Comparison of ENCODE assay signal across 20 cellular contexts in genomic region chr5:42516282-42517042, GRCh38.
"Had no signal": no experiment of that assay in that cellular context is flagged by ENCODE, and none has a peak within 500 bp of the region (broad histone marks: within the 10 kb centered on the region; RNA-seq: fewer than 3 reads in every experiment).

No MANE protein-coding gene starts in this region.

- H3K27ac Mint-ChIP-seq: activated naive CD8-positive, alpha-beta T cell treated with anti-CD3 and anti-CD28 coated beads for 36 hours; activated T-helper 2 cell treated with anti-CD3 and anti-CD28 coated beads, Interferon-gamma antibody, Interleukin-2, Interleukin-4, amounts not matched to agents 10 μg/mL and 5 μg/mL and 100 μg/mL, durations not matched to agents 14 hours and 24 hours and 36 hours; memory B cell; stimulated activated naive CD8-positive, alpha-beta T cell treated with anti-CD3 and anti-CD28 coated beads, Interleukin-15, Interleukin-2, amounts not matched to agents 100 ng/mL and 50 ng/mL, for 24 hours had no signal

- ATAC-seq: activated T-cell treated with anti-CD3 and anti-CD28 coated beads, Interleukin-2, amount 50 U/mL, for 4 hours had no signal

- H3K4me1 Mint-ChIP-seq: central memory CD8-positive, alpha-beta T cell; memory B cell had no signal

- H3K4me3 Mint-ChIP-seq: activated naive CD8-positive, alpha-beta T cell treated with anti-CD3 and anti-CD28 coated beads for 36 hours; activated T-cell treated with anti-CD3 and anti-CD28 coated beads, Interleukin-2, amount 50 U/mL, for 4 hours; central memory CD8-positive, alpha-beta T cell; memory B cell; stimulated activated naive CD8-positive, alpha-beta T cell treated with anti-CD3 and anti-CD28 coated beads, Interleukin-15, Interleukin-2, amounts not matched to agents 100 ng/mL and 50 ng/mL, for 24 hours had no signal

- H3K36me3 ChIP-seq: breast epithelium, esophagus muscularis mucosa, uterus, WERI-Rb-1 had no signal

- H3K27ac ChIP-seq: esophagus muscularis mucosa, uterus, WERI-Rb-1 had no signal

- H3K9me3 Mint-ChIP-seq: activated naive CD8-positive, alpha-beta T cell treated with anti-CD3 and anti-CD28 coated beads for 36 hours; activated T-cell treated with anti-CD3 and anti-CD28 coated beads, Interleukin-2, amount 50 U/mL, for 4 hours; activated T-helper 2 cell treated with anti-CD3 and anti-CD28 coated beads, Interferon-gamma antibody, Interleukin-2, Interleukin-4, amounts not matched to agents 10 μg/mL and 5 μg/mL and 100 μg/mL, durations not matched to agents 14 hours and 24 hours and 36 hours; central memory CD8-positive, alpha-beta T cell; memory B cell; stimulated activated naive CD8-positive, alpha-beta T cell treated with anti-CD3 and anti-CD28 coated beads, Interleukin-15, Interleukin-2, amounts not matched to agents 100 ng/mL and 50 ng/mL, for 24 hours had no signal

- H3K27me3 Mint-ChIP-seq: memory B cell had no signal

- H3K4me3 ChIP-seq: breast epithelium, esophagus muscularis mucosa, uterus had no signal

- H3K27me3 ChIP-seq: breast epithelium, esophagus muscularis mucosa, uterus had no signal

- H3K36me3 Mint-ChIP-seq: activated naive CD8-positive, alpha-beta T cell treated with anti-CD3 and anti-CD28 coated beads for 36 hours; memory B cell had no signal

- H3K9me3 ChIP-seq: breast epithelium, esophagus muscularis mucosa, uterus had no signal

- H3K4me1 ChIP-seq: breast epithelium had no signal

- DNase-seq: activated CD4-positive, alpha-beta T cell treated with anti-CD3 and anti-CD28 coated beads for 1 hour; activated CD8-positive, alpha-beta memory T cell treated with anti-CD3 and anti-CD28 coated beads, Interleukin-2, amount 50 U/mL, for 48 hours; activated naive CD4-positive, alpha-beta T cell; activated naive CD8-positive, alpha-beta T cell treated with anti-CD3 and anti-CD28 coated beads for 36 hours; activated T-cell treated with anti-CD3 and anti-CD28 coated beads, Interleukin-2, amount 50 U/mL, for 4 hours; amniotic stem cell; hypothalamus; nucleus accumbens; retina; stimulated activated CD4-positive, alpha-beta T cell treated with anti-CD3 and anti-CD28 coated beads, Interleukin-12 subunit alpha, Interleukin-12 subunit beta, amount 100 ng/mL, for 4 hours; T-helper 2 cell; trophoblast cell; uterus; WERI-Rb-1 had no signal
